ENCODE assay signal across 20 cellular contexts in the genomic region with DNA sequence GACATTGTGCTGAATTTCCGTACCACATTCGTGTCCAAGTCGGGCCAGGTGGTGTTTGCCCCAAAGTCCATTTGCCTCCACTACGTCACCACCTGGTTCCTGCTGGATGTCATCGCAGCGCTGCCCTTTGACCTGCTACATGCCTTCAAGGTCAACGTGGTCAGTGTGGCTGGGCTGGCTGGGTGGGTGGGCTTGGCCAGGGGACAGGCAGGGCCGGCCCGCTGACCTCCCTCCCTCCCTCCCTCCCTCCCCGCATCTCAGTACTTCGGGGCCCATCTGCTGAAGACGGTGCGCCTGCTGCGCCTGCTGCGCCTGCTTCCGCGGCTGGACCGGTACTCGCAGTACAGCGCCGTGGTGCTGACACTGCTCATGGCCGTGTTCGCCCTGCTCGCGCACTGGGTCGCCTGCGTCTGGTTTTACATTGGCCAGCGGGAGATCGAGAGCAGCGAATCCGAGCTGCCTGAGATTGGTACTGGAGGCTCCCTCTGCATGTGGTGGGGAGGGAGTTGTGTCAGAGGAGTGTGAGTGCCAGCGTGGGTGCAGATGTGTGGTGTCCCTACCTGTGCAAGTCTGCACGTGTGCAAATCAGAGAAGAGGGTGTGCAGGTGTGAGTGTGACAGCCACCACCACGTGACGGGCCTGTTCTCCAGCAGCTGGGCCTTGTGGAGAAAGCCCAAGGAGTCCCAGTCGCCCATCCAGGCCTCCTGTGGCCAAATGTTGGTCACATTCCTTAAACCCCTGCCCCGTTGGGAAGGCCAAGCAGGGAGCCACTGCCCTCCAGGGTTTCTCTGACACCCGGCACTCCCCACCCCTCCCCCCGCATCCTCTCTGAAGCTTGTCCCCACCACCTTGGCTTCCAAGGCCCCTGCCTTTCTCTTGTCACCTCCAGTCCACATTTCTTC. TPM values are rescaled to one million over a fixed set of nuclear protein-coding genes. Genes with fewer than 3 reads are reported as not detected.
A peak's percentile ranks its signal among the peaks of the same experiment; 100 is the strongest.
DNase-seq lines count a peak whose midpoint lies in the region; ATAC-seq and TF ChIP-seq lines count a peak whose summit lies in the region.
"Had no signal": no experiment of that assay in that cellular context is flagged by ENCODE, and none has a peak within 500 bp of the region (broad histone marks: within the 10 kb centered on the region; RNA-seq: fewer than 3 reads in every experiment).

No MANE protein-coding gene starts in this region.

- no peak for ATAC-seq in stimulated activated naive B cell treated with anti-CD40 and anti-IgM and Interleukin-4, amounts not matched to agents 10 μg/mL and 1 μg/mL and 100 μg/mL, for 72 hours (replicated peaks)
- ATAC-seq in HG03432 (IDR thresholded peaks at IDR 0.05; ENCODE audit: unreplicated experiment): no peak
- ATAC-seq: activated CD8-positive, alpha-beta T cell treated with anti-CD3 and anti-CD28 coated beads for 36 hours; CD8-positive, alpha-beta T cell; mucosa of descending colon had no signal

- no peaks in the 10 kb centered on the region for H3K36me3 ChIP-seq in left ventricle myocardium inferior
- H3K36me3 ChIP-seq: esophagus squamous epithelium, sigmoid colon had no signal

- H3K4me1 Mint-ChIP-seq in stimulated activated naive B cell treated with anti-CD40 and anti-IgM and Interleukin-4, amounts not matched to agents 10 μg/mL and 1 μg/mL and 100 μg/mL, for 72 hours: peaks cover 34 to 53% of the 10 kb centered on the region in 2 donors

- peaks cover 72% of the 10 kb centered on the region for H3K27me3 ChIP-seq in left ventricle myocardium inferior (ENCODE audit: low read depth)

- no peak overlapping the region for H3K4me3 Mint-ChIP-seq in stimulated activated naive B cell treated with anti-CD40 and anti-IgM and Interleukin-4, amounts not matched to agents 10 μg/mL and 1 μg/mL and 100 μg/mL, for 72 hours
- H3K4me3 Mint-ChIP-seq: activated CD8-positive, alpha-beta T cell treated with anti-CD3 and anti-CD28 coated beads for 36 hours; CD8-positive, alpha-beta T cell had no signal

- peaks cover 50 to 51% of the 10 kb centered on the region in 2 donors for H3K27me3 Mint-ChIP-seq in stimulated activated naive B cell treated with anti-CD40 and anti-IgM and Interleukin-4, amounts not matched to agents 10 μg/mL and 1 μg/mL and 100 μg/mL, for 72 hours

- intact Hi-C loops in left ventricle myocardium inferior (cut with micrococcal nuclease) (no loop called here), cardiac septum (cut with DNase I) (no loop called here)

- H3K27ac ChIP-seq in left ventricle myocardium inferior (replicated peaks): no peak overlapping the region
- H3K27ac ChIP-seq: esophagus squamous epithelium, sigmoid colon had no signal

- H3K4me3 ChIP-seq in left ventricle myocardium inferior (no peak overlapping the region), choroid plexus epithelial cell (ENCODE audit: low read depth, low read length) (no peak overlapping the region)
- H3K4me3 ChIP-seq: esophagus squamous epithelium, mucosa of descending colon, sigmoid colon had no signal

- DNase-seq in left ventricle myocardium inferior (peak; percentile 11), cardiac septum (ENCODE audit: low spot score) (no peak), choroid plexus epithelial cell (ENCODE audit: low read depth) (peak; percentile 43), islet precursor cell (peak; percentile 76), OCI-M2 (lab: John Stamatoyannopoulos, UW; ENCODE audit: unreplicated experiment) (no peak), inferior parietal cortex (ENCODE audit: extremely low spot score) (no peak)
- DNase-seq in stimulated activated naive B cell treated with anti-CD40 and anti-IgM and Interleukin-4, amounts not matched to agents 10 μg/mL and 1 μg/mL and 100 μg/mL, for 72 hours: no peak
- DNase-seq: activated CD8-positive, alpha-beta T cell treated with anti-CD3 and anti-CD28 coated beads for 36 hours; effector CD4-positive, alpha-beta T cell; esophagus squamous epithelium; Kasumi-1; mucosa of descending colon; NCI-H1092; NCI-H2081; NCI-H524 treated with DMSO at 0.1 percent for 48 hours; SHP77; sigmoid colon; stimulated activated CD4-positive, alpha-beta T cell treated with anti-CD3 and anti-CD28 coated beads, Interleukin-1b, Interleukin-23, amount 100 ng/mL, for 48 hours had no signal

- H3K9me3 ChIP-seq in left ventricle myocardium inferior (replicated peaks): no peaks in the 10 kb centered on the region
- H3K9me3 ChIP-seq: esophagus squamous epithelium, mucosa of descending colon, sigmoid colon had no signal

- peaks cover 9% of the 10 kb centered on the region for H3K4me1 ChIP-seq in left ventricle myocardium inferior

- no peak for TF ChIP-seq CTCF in left ventricle myocardium inferior (IDR thresholded peaks at IDR 0.05; ENCODE audit: borderline replicate concordance)
- no peak for TF ChIP-seq CTCF in choroid plexus epithelial cell (conservative IDR thresholded peaks at IDR 0.05; ENCODE audit: low read depth, low read length)

- peak overlapping the region; percentile 42 for H3K27ac Mint-ChIP-seq in stimulated activated naive B cell treated with anti-CD40 and anti-IgM and Interleukin-4, amounts not matched to agents 10 μg/mL and 1 μg/mL and 100 μg/mL, for 72 hours

- H3K9me3 Mint-ChIP-seq in stimulated activated naive B cell treated with anti-CD40 and anti-IgM and Interleukin-4, amounts not matched to agents 10 μg/mL and 1 μg/mL and 100 μg/mL, for 72 hours: no peaks in the 10 kb centered on the region
- H3K9me3 Mint-ChIP-seq: activated CD8-positive, alpha-beta T cell treated with anti-CD3 and anti-CD28 coated beads for 36 hours; CD8-positive, alpha-beta T cell had no signal

- no peaks in the 10 kb centered on the region for H3K36me3 Mint-ChIP-seq in stimulated activated naive B cell treated with anti-CD40 and anti-IgM and Interleukin-4, amounts not matched to agents 10 μg/mL and 1 μg/mL and 100 μg/mL, for 72 hours
- H3K36me3 Mint-ChIP-seq: CD8-positive, alpha-beta T cell had no signal

RNA-seq across cellular contexts. Expression of a gene that starts 5.3 kb away (rescaled TPM):
- total RNA-seq in left ventricle myocardium inferior: 0.41 TPM
- total RNA-seq in cardiac septum: 0.97 TPM

RNA-seq across cellular contexts. Expression of a gene that starts 23.8 kb away (rescaled TPM):
- 97.9 TPM for total RNA-seq in left ventricle myocardium inferior
- total RNA-seq in cardiac septum: 118 TPM

Comparison
In these comparisons a context has a peak if more than half of its experiments do, and no peak if none do; other contexts are left out.
1. DNase-seq: peak in left ventricle myocardium inferior (single experiment), choroid plexus epithelial cell (single experiment) and islet precursor cell (single experiment); none in cardiac septum (single experiment), stimulated activated naive B cell treated with anti-CD40 and anti-IgM and Interleukin-4, amounts not matched to agents 10 μg/mL and 1 μg/mL and 100 μg/mL, for 72 hours (single experiment), OCI-M2 (single experiment) and inferior parietal cortex (single experiment).